ENCODE assay signal across 11 cellular contexts in the genomic region with DNA sequence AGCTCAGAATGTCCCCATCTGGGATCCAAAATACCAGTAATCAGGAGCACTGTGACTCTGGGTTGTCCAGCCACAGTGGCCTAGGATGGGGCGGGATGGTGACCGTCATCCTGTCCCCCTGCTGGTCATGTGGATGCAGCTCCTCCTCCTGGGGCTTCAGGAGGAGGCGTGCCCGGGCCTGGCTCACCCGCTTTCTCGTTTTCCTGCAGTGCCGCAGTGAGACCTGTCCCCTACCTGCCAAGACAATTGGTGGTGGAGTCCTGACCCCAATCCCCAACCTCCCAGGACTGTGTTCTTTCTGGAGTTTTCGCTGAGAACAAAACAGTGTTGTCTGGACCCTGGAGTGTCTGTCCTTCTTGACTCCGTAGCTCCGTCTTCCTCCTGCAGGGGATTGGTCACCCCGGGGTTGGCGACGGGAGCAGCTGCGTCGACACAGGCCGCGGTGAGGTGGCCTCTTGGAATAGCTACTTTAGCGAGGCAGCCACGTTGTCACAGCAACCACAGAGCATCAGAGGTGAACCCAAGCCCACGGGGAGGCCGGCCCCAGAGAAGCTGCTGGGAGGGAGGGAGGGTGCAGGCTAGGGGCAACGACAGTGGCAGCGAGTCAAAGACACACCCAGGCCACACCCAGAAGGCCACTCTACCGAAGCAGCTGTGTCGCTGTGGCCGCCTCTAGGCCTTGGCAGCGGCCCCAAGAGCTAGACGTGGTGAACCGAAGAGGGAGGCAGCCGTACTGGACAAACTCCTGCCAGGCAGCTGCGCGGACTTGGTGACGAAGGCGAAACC. TPM values are rescaled to one million over a fixed set of nuclear protein-coding genes. Genes with fewer than 3 reads are reported as not detected.
DNase-seq lines count a peak whose midpoint lies in the region; ATAC-seq, FAIRE-seq and TF ChIP-seq lines count a peak whose summit lies in the region.
"Had no signal": no experiment of that assay in that cellular context is flagged by ENCODE, and none has a peak within 500 bp of the region (broad histone marks: within the 10 kb centered on the region; RNA-seq: fewer than 3 reads in every experiment).

No MANE protein-coding gene starts in this region.

- no peak overlapping the region for H4K91ac ChIP-seq in H1 (replicated peaks; ENCODE audit: insufficient read length, low read length)

- peak overlapping the region; percentile 63; the same call in 1 of the 2 replicates for H2BK5ac ChIP-seq in H1 (ENCODE audit: low read depth, low read length)

- no peak for DNase-seq in GM12865 (ENCODE audit: low read depth)
- DNase-seq in NCI-H510A treated with DMSO at 0.1 percent for 48 hours (lab: John Stamatoyannopoulos, UW): peak; percentile 53
- peak in 1 of 2 experiments; percentile 82 for DNase-seq in H1 (ENCODE audit: low read depth in 1 of 2, low spot score in 2 of 2)
- peak; percentile 7 for DNase-seq in renal cortical epithelial cell (ENCODE audit: low read depth)
- DNase-seq in glomerular visceral epithelial cell (ENCODE audit: extremely low spot score): no peak
- no peak for DNase-seq in globus pallidus (ENCODE audit: low spot score)
- no peak for DNase-seq in effector memory CD4-positive, alpha-beta T cell
- DNase-seq: activated CD4-positive, alpha-beta T cell treated with anti-CD3 and anti-CD28 coated beads, Interleukin-2, amount 10 ng/mL, durations not matched to agents 7 days and 5 days; NCI-H446 treated with DMSO at 0.1 percent for 48 hours; stimulated activated CD4-positive, alpha-beta T cell treated with anti-CD3 and anti-CD28 coated beads, Interleukin-4, amount 100 ng/mL, for 24 hours had no signal

- H4K5ac ChIP-seq in H1 (ENCODE audit: insufficient read length, low read depth, low read length): no peak overlapping the region

- 0 out of 3 replicates have a peak, but pooled peaks of 1 of the 2 experiments have one; percentile 35 for TF ChIP-seq POLR2A in H1 (IDR thresholded peaks at IDR 0.05; ENCODE audit: control extremely low read depth in 1 of 2, low read depth in 2 of 2, low read length in 2 of 2)

- H4K8ac ChIP-seq in H1 (ENCODE audit: extremely low read depth, insufficient read depth, low read length): peak overlapping the region; percentile 85; the same call in 1 of the 2 replicates

- no peaks in the 10 kb centered on the region for H3K79me2 ChIP-seq in H1 (ENCODE audit: control insufficient read depth in 1 of 2, insufficient read depth in 2 of 2, low read length in 2 of 2)

- no peak for ATAC-seq in GM18861 (IDR thresholded peaks at IDR 0.05; ENCODE audit: unreplicated experiment)

- H3K14ac ChIP-seq in H1 (ENCODE audit: insufficient read length): no peak overlapping the region

- H3K23me2 ChIP-seq in H1 (ENCODE audit: low read depth, low read length): no peaks in the 10 kb centered on the region

- H3K9ac ChIP-seq in H1 (replicated peaks in 1 of 4; ENCODE audit: extremely low read depth in 1 of 4, low read depth in 3 of 4, low read length in 3 of 4): 0 out of 7 replicates have a peak overlapping the region, but pooled peaks of 1 of the 4 experiments have one; percentile 8

- TF ChIP-seq RAD21 in H1 (IDR thresholded peaks at IDR 0.05 in 1 of 2, conservative IDR thresholded peaks at IDR 0.05 in 1 of 2; ENCODE audit: low read depth in 2 of 2, low read length in 2 of 2): peak; percentile 38 to 47; a peak in 2 of 4 replicates

- H3K4me2 ChIP-seq in H1 (ENCODE audit: insufficient read depth in 1 of 2, low read depth in 2 of 2, low read length in 2 of 2): peak overlapping the region in 1 of 2 experiments; percentile 51; a peak in 3 of 4 replicates

- H3K23ac ChIP-seq in H1 (ENCODE audit: insufficient read length): no peak overlapping the region

- no peaks in the 10 kb centered on the region for H4K20me1 ChIP-seq in H1 (replicated peaks in 1 of 2; ENCODE audit: control insufficient read depth in 1 of 2, insufficient read depth in 2 of 2, low read length in 2 of 2)

- peaks cover 0 to 8% (median 4%) of the 10 kb centered on the region in 4 experiments; a peak in 5 of 7 replicates for H3K4me1 ChIP-seq in H1 (replicated peaks in 1 of 4; ENCODE audit: control insufficient read depth in 3 of 4, insufficient read depth in 4 of 4, low read length in 3 of 4)
- no peaks in the 10 kb centered on the region for H3K4me1 ChIP-seq in effector memory CD4-positive, alpha-beta T cell (ENCODE audit: control insufficient read depth, insufficient read depth, low read length, poor library complexity, severe bottlenecking)

- 62% methylated on average over 32 of the region's 34 CpGs; no CpG with 5 or more reads in 1 of the 2 experiments for WGBS in H1 (ENCODE audit: extremely low coverage in 1 of 2, insufficient coverage in 1 of 2, insufficient read length in 1 of 2, insufficient replicate concordance in 2 of 2, low coverage in 1 of 2, low lambda C conversion rate in 2 of 2, missing lambda C conversion rate in 1 of 2), 2 experiments

- H3K9me3 ChIP-seq in H1 (ENCODE audit: insufficient read depth in 2 of 2, low read depth in 1 of 2, low read length in 1 of 2): no peaks in the 10 kb centered on the region
- no peaks in the 10 kb centered on the region for H3K9me3 ChIP-seq in effector memory CD4-positive, alpha-beta T cell (ENCODE audit: control insufficient read depth, low read length)

- H2BK120ac ChIP-seq in H1 (replicated peaks; ENCODE audit: low read depth, low read length): no peak overlapping the region

- no peak overlapping the region for H3K18ac ChIP-seq in H1 (ENCODE audit: extremely low read depth, low read length)

- no peak overlapping the region for H3K27ac ChIP-seq in H1 (ENCODE audit: low read depth, low read length)
- H3K27ac ChIP-seq in effector memory CD4-positive, alpha-beta T cell (ENCODE audit: insufficient read depth, low read length, poor library complexity, severe bottlenecking): no peak overlapping the region

- H2AFZ ChIP-seq in H1 (ENCODE audit: low read length): peak overlapping the region; percentile 91; the same call in 1 of the 2 replicates

- H3K79me1 ChIP-seq in H1 (ENCODE audit: low read depth, low read length): no peaks in the 10 kb centered on the region

- TF ChIP-seq CTCF in GM12865 (IDR thresholded peaks at IDR 0.05; ENCODE audit: insufficient read depth, low read depth, low read length, missing control alignments) (peak; percentile 16), H1 (IDR thresholded peaks at IDR 0.05; ENCODE audit: control extremely low read depth in 1 of 3, insufficient read depth in 1 of 3, low read depth in 1 of 3, low read length in 3 of 3) (peak; percentile 62 to 85 (median 78))

- TF ChIP-seq EP300 in H1 (IDR thresholded peaks at IDR 0.05; ENCODE audit: borderline replicate concordance in 1 of 2, low read depth in 2 of 2, low read length in 2 of 2): no peak

- no peaks in the 10 kb centered on the region for H3K36me3 ChIP-seq in H1 (ENCODE audit: control insufficient read depth in 2 of 4, insufficient read depth in 4 of 4, low read length in 3 of 4)
- no peaks in the 10 kb centered on the region for H3K36me3 ChIP-seq in effector memory CD4-positive, alpha-beta T cell (ENCODE audit: control insufficient read depth, insufficient read depth, low read length)

- peak overlapping the region; percentile 87; the same call in 1 of the 2 replicates for H2BK12ac ChIP-seq in H1 (ENCODE audit: low read depth, low read length)

- H3K4ac ChIP-seq in H1 (replicated peaks; ENCODE audit: insufficient read length, low read depth, low read length): no peak overlapping the region

- POLR2A ChIA-PET in H1 (lab: Charles Lee; ENCODE audit: partially characterized antibody): interaction anchor here (0.6 to 2.0 kb wide), 10 partner anchors 9 to 133 kb away, joined by 3 to 8 read pairs (median 4); a partner anchor contains a TSS

- no peaks in the 10 kb centered on the region; a peak in 1 of 7 replicates for H3K27me3 ChIP-seq in H1 (replicated peaks in 1 of 4; ENCODE audit: control insufficient read depth in 3 of 4, extremely low read depth in 1 of 4, insufficient read depth in 3 of 4, low read length in 3 of 4)
- no peaks in the 10 kb centered on the region for H3K27me3 ChIP-seq in effector memory CD4-positive, alpha-beta T cell (replicated peaks; ENCODE audit: control insufficient read depth, insufficient read depth, low read length, poor library complexity, severe bottlenecking)

- no peak overlapping the region for H3K56ac ChIP-seq in H1 (replicated peaks; ENCODE audit: insufficient read length, low read depth, low read length)

- no peak overlapping the region; the same call in 1 of the 2 replicates for H2BK15ac ChIP-seq in H1 (ENCODE audit: low read length)

- H2AK5ac ChIP-seq in H1 (ENCODE audit: low read depth, low read length): no peak overlapping the region

- H3K4me3 ChIP-seq in GM12865 (ENCODE audit: low read depth, low read length): no peak overlapping the region
- no peak overlapping the region for H3K4me3 ChIP-seq in H1 (ENCODE audit: extremely low read depth in 1 of 4, insufficient read depth in 2 of 4, low read depth in 3 of 4, low read length in 4 of 4)
- no peak overlapping the region for H3K4me3 ChIP-seq in effector memory CD4-positive, alpha-beta T cell (ENCODE audit: insufficient read depth, low read depth, low read length, poor library complexity, severe bottlenecking)

- no peak for FAIRE-seq in H1 (lab: Jason Lieb, UNC)

- CTCF ChIA-PET in H1 (lab: Charles Lee; ENCODE audit: partially characterized antibody): interaction anchor here (0.6 to 4.0 kb wide), 28 partner anchors 9 to 1774 kb away, joined by 3 to 19 read pairs (median 4); no protein-coding TSS in a partner anchor

- peak overlapping the region; percentile 72; the same call in 1 of the 2 replicates for H2BK20ac ChIP-seq in H1 (ENCODE audit: low read length)

RNA-seq across cellular contexts. Expression of a gene that starts 10.1 kb away (rescaled TPM):
- 103 and 105 TPM in 2 replicates for total RNA-seq in H1 (2021; fragmentation: NEBNext Ultra II Directional; extraction: Animal tissue kit (Norgen Biotek cat#: 25700))
- 77.6 and 107 TPM in 2 replicates for polyA plus RNA-seq in H1 (2011; rRNA removed)
- polyA plus RNA-seq in H1 (2011; cell fraction: cytosol; rRNA removed): 75.9 TPM
- polyA plus RNA-seq in H1 (2011; cell fraction: nucleus; rRNA removed): 70.6 TPM
- 56.1 to 88.6 TPM (median 80.3 TPM) in 4 replicates for polyA plus RNA-seq in H1 (2012, experiment 1 of 2)
- polyA plus RNA-seq in H1 (2012, experiment 2 of 2): 93.7 TPM
- 103 TPM for polyA plus RNA-seq in H1 (2013, experiment 1 of 2)
- 124 TPM for polyA plus RNA-seq in H1 (2013, experiment 2 of 2)
- 12.5 and 15.9 TPM in 2 replicates for polyA minus RNA-seq in H1 (2011; rRNA and poly(A)+ RNA removed)
- polyA minus RNA-seq in H1 (2011; cell fraction: cytosol; rRNA and poly(A)+ RNA removed): 45.6 TPM
- polyA minus RNA-seq in H1 (2011; cell fraction: nucleus; rRNA and poly(A)+ RNA removed): 21.1 TPM
- 58.3 and 78.7 TPM in 2 replicates for total RNA-seq in renal cortical epithelial cell

RNA-seq across cellular contexts. Expression of a gene that starts 10.5 kb away (rescaled TPM):
- 8.1 and 9.1 TPM in 2 replicates for total RNA-seq in H1 (2021; fragmentation: NEBNext Ultra II Directional; extraction: Animal tissue kit (Norgen Biotek cat#: 25700))
- polyA plus RNA-seq in H1 (2011; rRNA removed): 18.5 and 31.5 TPM in 2 replicates
- 17.2 TPM for polyA plus RNA-seq in H1 (2011; cell fraction: cytosol; rRNA removed)
- 18.7 TPM for polyA plus RNA-seq in H1 (2011; cell fraction: nucleus; rRNA removed)
- 6.0 to 10.7 TPM (median 8.0 TPM) in 4 replicates for polyA plus RNA-seq in H1 (2012, experiment 1 of 2)
- polyA plus RNA-seq in H1 (2012, experiment 2 of 2): 10.8 TPM
- 10.7 TPM for polyA plus RNA-seq in H1 (2013, experiment 1 of 2)
- 10.1 TPM for polyA plus RNA-seq in H1 (2013, experiment 2 of 2)
- polyA minus RNA-seq in H1 (2011; rRNA and poly(A)+ RNA removed): 1.7 and 2.5 TPM in 2 replicates
- polyA minus RNA-seq in H1 (2011; cell fraction: cytosol; rRNA and poly(A)+ RNA removed): 5.8 TPM
- 4.2 TPM for polyA minus RNA-seq in H1 (2011; cell fraction: nucleus; rRNA and poly(A)+ RNA removed)
- 0.52 and 0.89 TPM in 2 replicates for total RNA-seq in renal cortical epithelial cell
- total RNA-seq: activated CD4-positive, alpha-beta T cell treated with anti-CD3 and anti-CD28 coated beads, Interleukin-2, amount 10 ng/mL, durations not matched to agents 7 days and 5 days had no signal

RNA-seq across cellular contexts. Expression of a gene that starts 33.5 kb away (rescaled TPM):
- 3.1 and 4.1 TPM in 2 replicates for total RNA-seq in H1 (2021; fragmentation: NEBNext Ultra II Directional; extraction: Animal tissue kit (Norgen Biotek cat#: 25700))
- polyA plus RNA-seq in H1 (2011; rRNA removed): 1.8 and 2.7 TPM in 2 replicates
- 3.3 TPM for polyA plus RNA-seq in H1 (2011; cell fraction: cytosol; rRNA removed)
- 8.8 TPM for polyA plus RNA-seq in H1 (2011; cell fraction: nucleus; rRNA removed)
- 1.9 to 7.3 TPM (median 5.3 TPM) in 4 replicates for polyA plus RNA-seq in H1 (2012, experiment 1 of 2)
- polyA plus RNA-seq in H1 (2012, experiment 2 of 2): 1.5 TPM
- 2.8 TPM for polyA plus RNA-seq in H1 (2013, experiment 1 of 2)
- polyA plus RNA-seq in H1 (2013, experiment 2 of 2): 3.1 TPM
- 2.0 and 2.5 TPM in 2 replicates for polyA minus RNA-seq in H1 (2011; rRNA and poly(A)+ RNA removed)
- 1.3 TPM for polyA minus RNA-seq in H1 (2011; cell fraction: cytosol; rRNA and poly(A)+ RNA removed)
- 2.8 TPM for polyA minus RNA-seq in H1 (2011; cell fraction: nucleus; rRNA and poly(A)+ RNA removed)
- 0.35 TPM in 1 of 2 replicates, not detected in the other for total RNA-seq in renal cortical epithelial cell
- total RNA-seq: activated CD4-positive, alpha-beta T cell treated with anti-CD3 and anti-CD28 coated beads, Interleukin-2, amount 10 ng/mL, durations not matched to agents 7 days and 5 days had no signal

RNA-seq across cellular contexts. Expression of a gene that starts 44.8 kb away (rescaled TPM):
- 1.9 and 3.6 TPM in 2 replicates for total RNA-seq in H1 (2021; fragmentation: NEBNext Ultra II Directional; extraction: Animal tissue kit (Norgen Biotek cat#: 25700))
- 5.6 and 6.6 TPM in 2 replicates for polyA plus RNA-seq in H1 (2011; rRNA removed)
- polyA plus RNA-seq in H1 (2011; cell fraction: cytosol; rRNA removed): 5.1 TPM
- 3.1 TPM for polyA plus RNA-seq in H1 (2011; cell fraction: nucleus; rRNA removed)
- polyA plus RNA-seq in H1 (2012, experiment 1 of 2): 3.2 to 5.8 TPM (median 4.1 TPM) in 4 replicates
- 6.1 TPM for polyA plus RNA-seq in H1 (2012, experiment 2 of 2)
- polyA plus RNA-seq in H1 (2013, experiment 1 of 2): 1.4 TPM
- polyA plus RNA-seq in H1 (2013, experiment 2 of 2): 2.0 TPM
- polyA minus RNA-seq in H1 (2011; rRNA and poly(A)+ RNA removed): 0.22 and 0.24 TPM in 2 replicates
- polyA minus RNA-seq in H1 (2011; cell fraction: cytosol; rRNA and poly(A)+ RNA removed): 3.0 TPM
- 3.1 TPM for polyA minus RNA-seq in H1 (2011; cell fraction: nucleus; rRNA and poly(A)+ RNA removed)
- 13.5 and 19.8 TPM in 2 replicates for total RNA-seq in renal cortical epithelial cell

RNA-seq across cellular contexts. Expression of a gene that starts 47.4 kb away (rescaled TPM):
- 9.6 and 11.1 TPM in 2 replicates for total RNA-seq in H1 (2021; fragmentation: NEBNext Ultra II Directional; extraction: Animal tissue kit (Norgen Biotek cat#: 25700))
- 11.8 and 17.4 TPM in 2 replicates for polyA plus RNA-seq in H1 (2011; rRNA removed)
- 6.7 TPM for polyA plus RNA-seq in H1 (2011; cell fraction: cytosol; rRNA removed)
- 11.2 TPM for polyA plus RNA-seq in H1 (2011; cell fraction: nucleus; rRNA removed)
- 6.5 to 13.3 TPM (median 10.4 TPM) in 4 replicates for polyA plus RNA-seq in H1 (2012, experiment 1 of 2)
- polyA plus RNA-seq in H1 (2012, experiment 2 of 2): 7.3 TPM
- polyA plus RNA-seq in H1 (2013, experiment 1 of 2): 13.0 TPM
- 14.7 TPM for polyA plus RNA-seq in H1 (2013, experiment 2 of 2)
- 3.5 and 5.2 TPM in 2 replicates for polyA minus RNA-seq in H1 (2011; rRNA and poly(A)+ RNA removed)
- polyA minus RNA-seq in H1 (2011; cell fraction: cytosol; rRNA and poly(A)+ RNA removed): 3.7 TPM
- polyA minus RNA-seq in H1 (2011; cell fraction: nucleus; rRNA and poly(A)+ RNA removed): 2.6 TPM
- not detected in 2 replicates for total RNA-seq in renal cortical epithelial cell

Comparison
In these comparisons a context has a peak if more than half of its experiments do, and no peak if none do; other contexts are left out.
1. DNase-seq: peak in NCI-H510A treated with DMSO at 0.1 percent for 48 hours (single experiment) and renal cortical epithelial cell (single experiment); none in GM12865 (single experiment), glomerular visceral epithelial cell (single experiment), globus pallidus (single experiment) and effector memory CD4-positive, alpha-beta T cell (0 of 3).